26 cellular contexts compared by ENCODE assay signal in genomic region chr5:177175336-177175735, GRCh38.
"Had no signal": no experiment of that assay in that cellular context is flagged by ENCODE, and none has a peak within 500 bp of the region (broad histone marks: within the 10 kb centered on the region; RNA-seq: fewer than 3 reads in every experiment).

No MANE protein-coding gene starts in this region.

- H3K9me3 ChIP-seq: body of pancreas, esophagus squamous epithelium, gastroesophageal sphincter, heart left ventricle, left ventricle myocardium inferior, neutrophil, ovary, right lobe of liver, transverse colon, uterus had no signal

- H3K27ac ChIP-seq: body of pancreas, cardiac muscle cell, esophagus squamous epithelium, gastroesophageal sphincter, heart left ventricle, left ventricle myocardium inferior, neutrophil, ovary, right lobe of liver, skin epidermis, transverse colon, uterus had no signal

- H3K36me3 ChIP-seq: cardiac muscle cell, gastroesophageal sphincter, left ventricle myocardium inferior, ovary, uterus had no signal

- H3K4me1 ChIP-seq: right lobe of liver, uterus had no signal

- H3K4me3 Mint-ChIP-seq: activated CD4-positive, alpha-beta memory T cell treated with anti-CD3 and anti-CD28 coated beads, Interleukin-2, amount 10 ng/mL, durations not matched to agents 7 days and 5 days; activated CD4-positive, alpha-beta T cell treated with anti-CD3 and anti-CD28 coated beads, Interleukin-2, amount 10 ng/mL, durations not matched to agents 24 days and 14 days; activated naive CD4-positive, alpha-beta T cell treated with anti-CD3 and anti-CD28 coated beads, Interleukin-2, amount 50 U/mL, for 24 hours; activated T-helper 1 cell treated with anti-CD3 and anti-CD28 coated beads, Interleukin-12 subunit alpha, Interleukin-12 subunit beta, Interleukin-2, Interleukin-4 antibody, amounts not matched to agents 30 ng/mL and 10 ng/mL and 1 ng/mL, durations not matched to agents 14 hours and 24 hours and 36 hours; endodermal cell; natural killer cell; stimulated activated memory B cell treated with anti-CD40 and anti-IgM and Interleukin-4, amounts not matched to agents 10 μg/mL and 1 μg/mL and 100 μg/mL, for 72 hours; T-helper 1 cell treated with Interleukin-12 subunit alpha and Interleukin-12 subunit beta and Interleukin-4 antibody, amounts not matched to agents 30 μg/mL and 1 μg/mL, for 36 hours had no signal

- H3K36me3 Mint-ChIP-seq: natural killer cell had no signal

- H3K4me1 Mint-ChIP-seq: endodermal cell had no signal

- H3K4me3 ChIP-seq: body of pancreas, cardiac muscle cell, esophagus squamous epithelium, gastroesophageal sphincter, heart left ventricle, left ventricle myocardium inferior, ovary, right lobe of liver, skin epidermis, transverse colon, uterus had no signal

- H3K27ac Mint-ChIP-seq: activated CD4-positive, alpha-beta memory T cell treated with anti-CD3 and anti-CD28 coated beads, Interleukin-2, amount 10 ng/mL, durations not matched to agents 7 days and 5 days; activated CD4-positive, alpha-beta T cell treated with anti-CD3 and anti-CD28 coated beads, Interleukin-2, amount 10 ng/mL, durations not matched to agents 24 days and 14 days; activated naive CD4-positive, alpha-beta T cell treated with anti-CD3 and anti-CD28 coated beads, Interleukin-2, amount 50 U/mL, for 24 hours; activated T-helper 1 cell treated with anti-CD3 and anti-CD28 coated beads, Interleukin-12 subunit alpha, Interleukin-12 subunit beta, Interleukin-2, Interleukin-4 antibody, amounts not matched to agents 30 ng/mL and 10 ng/mL and 1 ng/mL, durations not matched to agents 14 hours and 24 hours and 36 hours; natural killer cell; T-helper 1 cell treated with Interleukin-12 subunit alpha and Interleukin-12 subunit beta and Interleukin-4 antibody, amounts not matched to agents 30 μg/mL and 1 μg/mL, for 36 hours had no signal

- H3K27me3 ChIP-seq: body of pancreas, cardiac muscle cell, esophagus squamous epithelium, gastroesophageal sphincter, heart left ventricle, neutrophil, ovary, right lobe of liver, transverse colon, uterus had no signal

- ATAC-seq: body of pancreas; gastroesophageal sphincter; heart left ventricle; natural killer cell; right lobe of liver; stimulated activated memory B cell treated with anti-CD40 and anti-IgM and Interleukin-4, amounts not matched to agents 10 μg/mL and 1 μg/mL and 100 μg/mL, for 72 hours had no signal

- H3K9me3 Mint-ChIP-seq: activated CD4-positive, alpha-beta memory T cell treated with anti-CD3 and anti-CD28 coated beads, Interleukin-2, amount 10 ng/mL, durations not matched to agents 7 days and 5 days; activated CD4-positive, alpha-beta T cell treated with anti-CD3 and anti-CD28 coated beads, Interleukin-2, amount 10 ng/mL, durations not matched to agents 24 days and 14 days; activated naive CD4-positive, alpha-beta T cell treated with anti-CD3 and anti-CD28 coated beads, Interleukin-2, amount 50 U/mL, for 24 hours; activated T-helper 1 cell treated with anti-CD3 and anti-CD28 coated beads, Interleukin-12 subunit alpha, Interleukin-12 subunit beta, Interleukin-2, Interleukin-4 antibody, amounts not matched to agents 30 ng/mL and 10 ng/mL and 1 ng/mL, durations not matched to agents 14 hours and 24 hours and 36 hours; endodermal cell; natural killer cell; stimulated activated memory B cell treated with anti-CD40 and anti-IgM and Interleukin-4, amounts not matched to agents 10 μg/mL and 1 μg/mL and 100 μg/mL, for 72 hours; T-helper 1 cell treated with Interleukin-12 subunit alpha and Interleukin-12 subunit beta and Interleukin-4 antibody, amounts not matched to agents 30 μg/mL and 1 μg/mL, for 36 hours had no signal

- DNase-seq: activated CD4-positive, alpha-beta memory T cell treated with anti-CD3 and anti-CD28 coated beads, Interleukin-2, amount 10 ng/mL, durations not matched to agents 7 days and 5 days; activated CD4-positive, alpha-beta T cell treated with anti-CD3 and anti-CD28 coated beads, Interleukin-2, amount 10 ng/mL, durations not matched to agents 24 days and 14 days; activated gamma-delta T cell treated with Interleukin-2 at 50 U/mL for 16 hours; anterior cingulate cortex; body of pancreas; cortex of kidney; endodermal cell; esophagus squamous epithelium; heart left ventricle; kidney glomerular epithelial cell; left ventricle myocardium inferior; midbrain; natural killer cell; ovary; stimulated activated CD4-positive, alpha-beta T cell treated with anti-CD3 and anti-CD28 coated beads, Interleukin-2, amount 100 ng/mL, for 24 hours; transverse colon; uterus had no signal

- H3K27me3 Mint-ChIP-seq: activated CD4-positive, alpha-beta memory T cell treated with anti-CD3 and anti-CD28 coated beads, Interleukin-2, amount 10 ng/mL, durations not matched to agents 7 days and 5 days; activated CD4-positive, alpha-beta T cell treated with anti-CD3 and anti-CD28 coated beads, Interleukin-2, amount 10 ng/mL, durations not matched to agents 24 days and 14 days; activated naive CD4-positive, alpha-beta T cell treated with anti-CD3 and anti-CD28 coated beads, Interleukin-2, amount 50 U/mL, for 24 hours; stimulated activated memory B cell treated with anti-CD40 and anti-IgM and Interleukin-4, amounts not matched to agents 10 μg/mL and 1 μg/mL and 100 μg/mL, for 72 hours had no signal
